ENCODE assay signal across 19 cellular contexts in the genomic region with DNA sequence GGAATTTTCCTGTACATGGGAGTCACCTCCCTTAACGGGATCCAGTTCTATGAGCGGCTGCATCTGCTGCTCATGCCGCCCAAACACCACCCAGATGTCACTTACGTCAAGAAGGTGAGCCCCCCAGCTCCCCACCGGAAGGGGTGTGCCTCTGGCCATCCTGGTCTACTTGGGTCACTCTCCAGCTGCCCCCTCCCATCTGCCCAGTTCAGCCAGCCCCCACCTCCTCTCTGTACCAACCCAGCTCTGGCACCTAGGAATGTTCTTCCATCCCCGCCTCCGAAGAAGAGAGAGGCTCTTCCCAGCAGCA. TPM values are rescaled to one million over a fixed set of nuclear protein-coding genes. Genes with fewer than 3 reads are reported as not detected.
DNase-seq lines count a peak whose midpoint lies in the region; ATAC-seq and TF ChIP-seq lines count a peak whose summit lies in the region.
"Had no signal": no experiment of that assay in that cellular context is flagged by ENCODE, and none has a peak within 500 bp of the region (broad histone marks: within the 10 kb centered on the region; RNA-seq: fewer than 3 reads in every experiment).

No MANE protein-coding gene starts in this region.

- BruUV-seq in Calu3 (replicated peaks; lab: Mats Ljungman, UMichigan): no TSS peak

- DNase-seq in Calu3 (no peak), NT2/D1 (ENCODE audit: low read depth, low spot score) (no peak), chondrocyte (ENCODE audit: low spot score) (no peak), osteoblast (ENCODE audit: insufficient read length, low spot score, missing footprints) (peak; percentile 81), middle frontal gyrus (ENCODE audit: extremely low spot score, low spot score) (no peak)
- no peak for DNase-seq in activated T-cell treated with anti-CD3 and anti-CD28 coated beads, Interleukin-2, amount 50 U/mL, for 72 hours
- DNase-seq: AML-193, DMS 273 treated with DMSO at 0.1 percent for 48 hours, DND-41, GM23248, NCI-H1417 treated with DMSO at 0.1 percent for 48 hours, NCI-H187 treated with DMSO at 0.1 percent for 48 hours, NCI-H2227 treated with DMSO at 0.1 percent for 48 hours, NCI-H510A treated with DMSO at 0.1 percent for 48 hours, SW 1271 had no signal

- H3K27ac Mint-ChIP-seq in Calu3 (ENCODE audit: unreplicated experiment) (peak overlapping the region; percentile 72), chondrocyte (ENCODE audit: unreplicated experiment) (peak overlapping the region; percentile 45)
- H3K27ac Mint-ChIP-seq in activated T-cell treated with anti-CD3 and anti-CD28 coated beads, Interleukin-2, amount 50 U/mL, for 72 hours: no peak overlapping the region

- peaks cover 28% of the 10 kb centered on the region for H3K79me2 ChIP-seq in osteoblast (ENCODE audit: insufficient read depth, low read length)

- H3K27me3 Mint-ChIP-seq in Calu3 (ENCODE audit: unreplicated experiment) (no peaks in the 10 kb centered on the region), chondrocyte (ENCODE audit: low read depth) (no peaks in the 10 kb centered on the region)
- no peaks in the 10 kb centered on the region for H3K27me3 Mint-ChIP-seq in activated T-cell treated with anti-CD3 and anti-CD28 coated beads, Interleukin-2, amount 50 U/mL, for 72 hours (ENCODE audit: low read depth)

- H3K4me1 Mint-ChIP-seq in Calu3 (ENCODE audit: low read depth, unreplicated experiment): no peaks in the 10 kb centered on the region
- peaks cover 28% of the 10 kb centered on the region for H3K4me1 Mint-ChIP-seq in chondrocyte (ENCODE audit: low read depth)
- H3K4me1 Mint-ChIP-seq in activated T-cell treated with anti-CD3 and anti-CD28 coated beads, Interleukin-2, amount 50 U/mL, for 72 hours (ENCODE audit: low read depth): peaks cover 10% of the 10 kb centered on the region

- no peak for ATAC-seq in GM21717 (IDR thresholded peaks at IDR 0.05; ENCODE audit: unreplicated experiment)
- no peak for ATAC-seq in activated T-cell treated with anti-CD3 and anti-CD28 coated beads, Interleukin-2, amount 50 U/mL, for 72 hours (replicated peaks in 1 of 2)
- ATAC-seq: Panc1, Right ventricle myocardium inferior had no signal

- H3K9me3 ChIP-seq in NT2/D1 (ENCODE audit: insufficient read depth, low read length): no peaks in the 10 kb centered on the region
- no peaks in the 10 kb centered on the region for H3K9me3 ChIP-seq in osteoblast (ENCODE audit: low read depth, low read length)

- H3K4me3 Mint-ChIP-seq in Calu3 (ENCODE audit: low read depth, unreplicated experiment) (no peak overlapping the region), chondrocyte (ENCODE audit: unreplicated experiment) (no peak overlapping the region)
- H3K4me3 Mint-ChIP-seq in activated T-cell treated with anti-CD3 and anti-CD28 coated beads, Interleukin-2, amount 50 U/mL, for 72 hours: no peak overlapping the region

- no peak overlapping the region for H3K4me3 ChIP-seq in NT2/D1 (ENCODE audit: insufficient read length, low read depth)
- H3K4me3 ChIP-seq in osteoblast (ENCODE audit: insufficient read depth, low read length): no peak overlapping the region
- H3K4me3 ChIP-seq: GM23248 had no signal

- H4K20me1 ChIP-seq in osteoblast (ENCODE audit: insufficient read depth, low read length): peaks cover 21% of the 10 kb centered on the region

- H3K36me3 ChIP-seq in NT2/D1 (ENCODE audit: insufficient read depth, insufficient read length, low read length) (peaks cover 73% of the 10 kb centered on the region), osteoblast (ENCODE audit: insufficient read depth, low read length) (peaks cover 41% of the 10 kb centered on the region)

- no peak overlapping the region for H3K27ac ChIP-seq in osteoblast (ENCODE audit: low read depth, low read length)
- H3K27ac ChIP-seq: C4-2B, GM23248 had no signal

- peaks cover 60% of the 10 kb centered on the region for H3K36me3 Mint-ChIP-seq in Calu3 (ENCODE audit: insufficient read depth, unreplicated experiment)
- H3K36me3 Mint-ChIP-seq in chondrocyte (ENCODE audit: low read depth): peaks cover 18% of the 10 kb centered on the region
- peaks cover 0 to 4% of the 10 kb centered on the region in 2 donors for H3K36me3 Mint-ChIP-seq in activated T-cell treated with anti-CD3 and anti-CD28 coated beads, Interleukin-2, amount 50 U/mL, for 72 hours (ENCODE audit: insufficient read depth in 2 of 2)

- no peak overlapping the region for H2AFZ ChIP-seq in osteoblast (ENCODE audit: low read length)
- H2AFZ ChIP-seq: GM23248 had no signal

- peak overlapping the region; percentile 42 for H3K9ac ChIP-seq in NT2/D1 (ENCODE audit: insufficient read length, low read depth)
- H3K9ac ChIP-seq: GM23248 had no signal

- H3K9me3 Mint-ChIP-seq in Calu3 (ENCODE audit: low read depth, unreplicated experiment) (no peaks in the 10 kb centered on the region), chondrocyte (ENCODE audit: low read depth) (no peaks in the 10 kb centered on the region)
- H3K9me3 Mint-ChIP-seq in activated T-cell treated with anti-CD3 and anti-CD28 coated beads, Interleukin-2, amount 50 U/mL, for 72 hours: no peaks in the 10 kb centered on the region

- H3K4me2 ChIP-seq in osteoblast (ENCODE audit: insufficient read depth, low read length): no peak overlapping the region

- TF ChIP-seq CTCF in Calu3 (IDR thresholded peaks at IDR 0.05; ENCODE audit: unreplicated experiment) (no peak), chondrocyte (IDR thresholded peaks at IDR 0.05) (no peak), osteoblast (IDR thresholded peaks at IDR 0.05; ENCODE audit: extremely low read depth, low read depth, low read length) (no peak)

- CTCF ChIA-PET in Calu3 (lab: Charles Lee): no interaction called here

- intact Hi-C loops in Calu3 (cut with micrococcal nuclease; ENCODE audit: unreplicated experiment): no loop called here

- H3K4me1 ChIP-seq in NT2/D1 (ENCODE audit: insufficient read depth, insufficient read length) (peaks cover 19% of the 10 kb centered on the region), osteoblast (ENCODE audit: insufficient read depth, low read length) (peaks cover 8% of the 10 kb centered on the region)

- H3K27me3 ChIP-seq in NT2/D1 (ENCODE audit: insufficient read depth, insufficient read length) (no peaks in the 10 kb centered on the region), osteoblast (ENCODE audit: insufficient read depth, low read length) (no peaks in the 10 kb centered on the region)

RNA-seq across cellular contexts. Expression of gene FASTK, which starts 5.0 kb away (rescaled TPM):
- 113 and 121 TPM in 2 replicates for total RNA-seq in Calu3 (2022)
- 83.8 to 146 TPM (median 94.0 TPM) in 3 replicates for total RNA-seq in chondrocyte
- total RNA-seq in osteoblast: 87.6 and 95.2 TPM in 2 replicates
- 10 to 100 TPM; 55.4 to 59.8 TPM for total RNA-seq in activated T-cell treated with anti-CD3 and anti-CD28 coated beads, Interleukin-2, amount 50 U/mL, for 72 hours

RNA-seq across cellular contexts. Expression of gene TMUB1, which starts 7.7 kb away (rescaled TPM):
- 49.9 and 51.2 TPM in 2 replicates for total RNA-seq in Calu3 (2022)
- total RNA-seq in chondrocyte: 31.2 to 43.2 TPM (median 33.2 TPM) in 3 replicates
- total RNA-seq in osteoblast: 17.4 and 18.1 TPM in 2 replicates
- total RNA-seq in activated T-cell treated with anti-CD3 and anti-CD28 coated beads, Interleukin-2, amount 50 U/mL, for 72 hours: 10 to 100 TPM; 67.3 to 68.5 TPM

RNA-seq across cellular contexts. Expression of gene AGAP3, which starts 10.7 kb away (rescaled TPM):
- total RNA-seq in Calu3 (2022) (67.4 and 73.4 TPM in 2 replicates), chondrocyte (77.8 to 116 TPM (median 91.4 TPM) in 3 replicates), osteoblast (39.8 and 45.7 TPM in 2 replicates)
- total RNA-seq in activated T-cell treated with anti-CD3 and anti-CD28 coated beads, Interleukin-2, amount 50 U/mL, for 72 hours: 10 to 100 TPM; 26.9 to 28.4 TPM

RNA-seq across cellular contexts. Expression of gene SLC4A2, which starts 16.2 kb away (rescaled TPM):
- total RNA-seq in Calu3 (2022): 194 and 209 TPM in 2 replicates
- 340 to 379 TPM (median 371 TPM) in 3 replicates for total RNA-seq in chondrocyte
- 52.2 and 61.5 TPM in 2 replicates for total RNA-seq in osteoblast
- 10 to 100 TPM; 73.7 to 75.6 TPM for total RNA-seq in activated T-cell treated with anti-CD3 and anti-CD28 coated beads, Interleukin-2, amount 50 U/mL, for 72 hours

RNA-seq across cellular contexts. Expression of gene CDK5, which starts 17.9 kb away (rescaled TPM):
- 23.5 and 24.6 TPM in 2 replicates for total RNA-seq in Calu3 (2022)
- 23.9 to 25.4 TPM (median 24.0 TPM) in 3 replicates for total RNA-seq in chondrocyte
- 15.9 and 17.0 TPM in 2 replicates for total RNA-seq in osteoblast
- total RNA-seq in activated T-cell treated with anti-CD3 and anti-CD28 coated beads, Interleukin-2, amount 50 U/mL, for 72 hours: 10 to 100 TPM in 1 of 2 donors, 1 to 10 TPM in 1; 9.4 to 11.6 TPM
